ENCODE assay signal across 8 cellular contexts in genomic region chr12:131511391-131511802, GRCh38.
DNase-seq lines count a peak whose midpoint lies in the region; ATAC-seq and TF ChIP-seq lines count a peak whose summit lies in the region.

No MANE protein-coding gene starts in this region.

- TF ChIP-seq CTCF in GM12865 (IDR thresholded peaks at IDR 0.05; ENCODE audit: insufficient read depth, low read depth, low read length, missing control alignments), result no peak

- H3K4me1 Mint-ChIP-seq in activated CD4-positive, alpha-beta memory T cell treated with anti-CD3 and anti-CD28 coated beads for 36 hours (ENCODE audit: low read depth), result peaks cover 16% of the 10 kb centered on the region

- DNase-seq in GM12865 (ENCODE audit: low read depth) (peak; percentile 85), head of caudate nucleus (peak in 38 of 42 donors; percentile 17 to 92 (median 62)), SHP77 treated with DMSO at 0.1 percent for 48 hours (lab: John Stamatoyannopoulos, UW) (no peak), posterior vena cava (ENCODE audit: low spot score) (no peak)
- peak; percentile 77 for DNase-seq in Jurkat, Clone E6-1 (ENCODE audit: low read depth, low spot score)
- peak; percentile 75 for DNase-seq in activated CD4-positive, alpha-beta memory T cell treated with anti-CD3 and anti-CD28 coated beads for 36 hours
- DNase-seq in stimulated activated CD8-positive, alpha-beta memory T cell treated with anti-CD3 and anti-CD28 coated beads, Interleukin-4, amount 100 ng/mL, for 48 hours, result peak; percentile 63

- H3K27ac Mint-ChIP-seq in activated CD4-positive, alpha-beta memory T cell treated with anti-CD3 and anti-CD28 coated beads for 36 hours, result peak overlapping the region; percentile 46

- ATAC-seq in GM21576 (IDR thresholded peaks at IDR 0.05; ENCODE audit: unreplicated experiment), result peak; percentile 99

- POLR2A ChIA-PET in activated CD4-positive, alpha-beta memory T cell treated with anti-CD3 and anti-CD28 coated beads for 36 hours (lab: Charles Lee), result no interaction called here

- H3K27me3 Mint-ChIP-seq in activated CD4-positive, alpha-beta memory T cell treated with anti-CD3 and anti-CD28 coated beads for 36 hours, result peaks cover 5% of the 10 kb centered on the region

- H3K4me3 ChIP-seq in GM12865 (ENCODE audit: low read depth, low read length), result no peak overlapping the region
- no peak overlapping the region for H3K4me3 ChIP-seq in Jurkat, Clone E6-1 (ENCODE audit: low read length)

- CTCF ChIA-PET in activated CD4-positive, alpha-beta memory T cell treated with anti-CD3 and anti-CD28 coated beads for 36 hours (lab: Charles Lee), result interaction anchor here (1.0 kb wide), 1 partner anchor 25 kb away, joined by 3 read pairs; no protein-coding TSS in a partner anchor

- intact Hi-C loops in activated CD4-positive, alpha-beta memory T cell treated with anti-CD3 and anti-CD28 coated beads for 36 hours (cut with micrococcal nuclease), result loop anchor here (1.0 to 5.0 kb wide), 2 partner anchors 25 to 96 kb away; no protein-coding TSS in a partner anchor
- intact Hi-C loops in head of caudate nucleus (cut with DNase I), result no loop called here
- intact Hi-C loops in posterior vena cava (cut with DNase I), result no loop called here

- peaks cover 8% of the 10 kb centered on the region for H3K9me3 Mint-ChIP-seq in activated CD4-positive, alpha-beta memory T cell treated with anti-CD3 and anti-CD28 coated beads for 36 hours

- H3K36me3 Mint-ChIP-seq in activated CD4-positive, alpha-beta memory T cell treated with anti-CD3 and anti-CD28 coated beads for 36 hours, result peaks cover 2% of the 10 kb centered on the region

- no peak overlapping the region for H3K4me3 Mint-ChIP-seq in activated CD4-positive, alpha-beta memory T cell treated with anti-CD3 and anti-CD28 coated beads for 36 hours

Comparison
In these comparisons a context has a peak if more than half of its experiments do, and no peak if none do; other contexts are left out.
1. DNase-seq: peak in GM12865 (single experiment), Jurkat, Clone E6-1 (single experiment), activated CD4-positive, alpha-beta memory T cell treated with anti-CD3 and anti-CD28 coated beads for 36 hours (single experiment), head of caudate nucleus (38 of 42) and stimulated activated CD8-positive, alpha-beta memory T cell treated with anti-CD3 and anti-CD28 coated beads, Interleukin-4, amount 100 ng/mL, for 48 hours (single experiment); none in SHP77 treated with DMSO at 0.1 percent for 48 hours (single experiment) and posterior vena cava (single experiment).